Comparison of ENCODE assay signal across 9 cellular contexts in the genomic region with DNA sequence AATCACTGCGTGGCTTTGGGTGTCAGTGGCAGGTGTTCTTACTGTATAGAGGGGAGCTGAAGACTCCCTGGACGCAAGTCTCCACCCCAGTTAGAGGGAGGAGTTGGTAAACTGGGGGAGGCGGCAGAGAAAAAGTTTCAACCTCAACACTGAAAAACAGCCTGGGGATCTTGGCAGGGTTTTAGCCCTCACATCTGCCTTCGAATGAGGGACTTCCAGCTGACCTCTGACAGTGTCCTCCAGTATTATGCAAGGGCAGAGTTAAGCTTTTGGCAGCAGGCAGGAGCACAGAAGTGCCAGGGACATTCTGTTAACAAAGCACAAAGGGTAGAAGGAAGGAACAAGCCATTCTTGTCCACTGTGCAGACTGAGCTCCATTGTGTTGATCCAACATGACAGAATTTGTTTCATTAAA. TPM values are rescaled to one million over a fixed set of nuclear protein-coding genes. Genes with fewer than 3 reads are reported as not detected.
DNase-seq lines count a peak whose midpoint lies in the region; TF ChIP-seq lines count a peak whose summit lies in the region.
"Had no signal": no experiment of that assay in that cellular context is flagged by ENCODE, and none has a peak within 500 bp of the region (broad histone marks: within the 10 kb centered on the region; RNA-seq: fewer than 3 reads in every experiment).

No MANE protein-coding gene starts in this region.

- peaks cover under 1% of the 10 kb centered on the region for H3K27me3 Mint-ChIP-seq in nephron progenitor cell (ENCODE audit: low read depth, poor library complexity)
- H3K27me3 Mint-ChIP-seq in activated naive CD4-positive, alpha-beta T cell treated with anti-CD3 and anti-CD28 coated beads for 36 hours (ENCODE audit: low read depth) = peaks cover 2% of the 10 kb centered on the region

- H3K27ac Mint-ChIP-seq in nephron progenitor cell = peak overlapping the region; percentile 97
- no peak overlapping the region for H3K27ac Mint-ChIP-seq in activated naive CD4-positive, alpha-beta T cell treated with anti-CD3 and anti-CD28 coated beads for 36 hours

- no peak for TF ChIP-seq CTCF in fibroblast of mammary gland (conservative IDR thresholded peaks at IDR 0.05; ENCODE audit: control insufficient read depth, insufficient read depth, low read depth, low read length)
- no peak for TF ChIP-seq CTCF in nephron progenitor cell (IDR thresholded peaks at IDR 0.05)

- no peak overlapping the region for H3K4me3 ChIP-seq in fibroblast of mammary gland (ENCODE audit: control insufficient read depth, low read depth, low read length)
- H3K4me3 ChIP-seq: SJSA1 had no signal

- no peaks in the 10 kb centered on the region for H3K9me3 Mint-ChIP-seq in nephron progenitor cell
- no peaks in the 10 kb centered on the region for H3K9me3 Mint-ChIP-seq in activated naive CD4-positive, alpha-beta T cell treated with anti-CD3 and anti-CD28 coated beads for 36 hours

- no peaks in the 10 kb centered on the region for H3K36me3 Mint-ChIP-seq in nephron progenitor cell (ENCODE audit: low read depth)
- no peaks in the 10 kb centered on the region for H3K36me3 Mint-ChIP-seq in activated naive CD4-positive, alpha-beta T cell treated with anti-CD3 and anti-CD28 coated beads for 36 hours (ENCODE audit: low read depth)

- peak overlapping the region; percentile 74 for H3K4me3 Mint-ChIP-seq in nephron progenitor cell
- H3K4me3 Mint-ChIP-seq in activated naive CD4-positive, alpha-beta T cell treated with anti-CD3 and anti-CD28 coated beads for 36 hours = no peak overlapping the region

- DNase-seq in AG20443 (ENCODE audit: low spot score) (peak; percentile 41), NCI-H69 (lab: John Stamatoyannopoulos, UW) (peak; percentile 78), fibroblast of mammary gland (ENCODE audit: low read depth) (peak; percentile 49), nephron progenitor cell (no peak), activated gamma-delta T cell (lab: John Stamatoyannopoulos, UW) (no peak), NCI-H748 treated with DMSO at 0.1 percent for 48 hours (lab: John Stamatoyannopoulos, UW) (no peak), cerebellar nuclear complex (lab: John Stamatoyannopoulos, UW) (no peak)
- DNase-seq in activated naive CD4-positive, alpha-beta T cell treated with anti-CD3 and anti-CD28 coated beads for 36 hours = no peak

- intact Hi-C loops in activated naive CD4-positive, alpha-beta T cell treated with anti-CD3 and anti-CD28 coated beads for 36 hours (cut with micrococcal nuclease) = loop anchor here (2.0 to 5.0 kb wide), 3 partner anchors 23 to 437 kb away; no protein-coding TSS in a partner anchor

- CTCF ChIA-PET in activated naive CD4-positive, alpha-beta T cell treated with anti-CD3 and anti-CD28 coated beads for 36 hours (lab: Charles Lee) = interaction anchor here (0.6 to 3.0 kb wide), 5 partner anchors 25 to 564 kb away, joined by 3 to 16 read pairs (median 3); no protein-coding TSS in a partner anchor

- peaks cover 74% of the 10 kb centered on the region for H3K4me1 Mint-ChIP-seq in nephron progenitor cell
- peaks cover 21% of the 10 kb centered on the region for H3K4me1 Mint-ChIP-seq in activated naive CD4-positive, alpha-beta T cell treated with anti-CD3 and anti-CD28 coated beads for 36 hours (ENCODE audit: low read depth)

RNA-seq across cellular contexts. Expression of a gene that starts 41.2 kb away (rescaled TPM):
- 10 to 100 TPM; 15.8 to 19.9 TPM for total RNA-seq in activated naive CD4-positive, alpha-beta T cell treated with anti-CD3 and anti-CD28 coated beads for 36 hours

Comparison
In these comparisons a context has a peak if more than half of its experiments do, and no peak if none do; other contexts are left out.
1. DNase-seq: peak in AG20443 (single experiment), NCI-H69 (single experiment) and fibroblast of mammary gland (single experiment); none in nephron progenitor cell (single experiment), activated gamma-delta T cell (single experiment), NCI-H748 treated with DMSO at 0.1 percent for 48 hours (single experiment), cerebellar nuclear complex (0 of 2) and activated naive CD4-positive, alpha-beta T cell treated with anti-CD3 and anti-CD28 coated beads for 36 hours (single experiment).